15 cellular contexts compared by ENCODE assay signal in genomic region chr12:115037830-115038229, GRCh38.
"Had no signal": no experiment of that assay in that cellular context is flagged by ENCODE, and none has a peak within 500 bp of the region (broad histone marks: within the 10 kb centered on the region; RNA-seq: fewer than 3 reads in every experiment).

No MANE protein-coding gene starts in this region.

- H3K4me3 ChIP-seq: lung, tibial nerve had no signal

- H3K27ac ChIP-seq: tibial nerve had no signal

- DNase-seq: activated CD4-positive, alpha-beta T cell treated with anti-CD3 and anti-CD28 coated beads, Interleukin-2, amount 10 ng/mL, durations not matched to agents 24 days and 14 days; activated CD4-positive, CD25-positive, alpha-beta regulatory T cell; activated CD8-positive, alpha-beta memory T cell treated with anti-CD3 and anti-CD28 coated beads, Interleukin-2, amount 50 U/mL, for 4 hours; activated CD8-positive, alpha-beta T cell treated with anti-CD3 and anti-CD28 coated beads, Interleukin-2, amount 10 ng/mL, durations not matched to agents 7 days and 5 days; activated effector memory CD4-positive, alpha-beta T cell treated with anti-CD3 and anti-CD28 coated beads, Interleukin-2, amount 50 U/mL, for 16 hours; activated T-cell treated with anti-CD3 and anti-CD28 coated beads, Interleukin-2, amount 50 U/mL, for 48 hours; amniotic stem cell; effector CD8-positive, alpha-beta T cell; hippocampal formation; midbrain; stimulated activated CD4-positive, alpha-beta T cell treated with anti-CD3 and anti-CD28 coated beads, Interleukin-15, amount 100 ng/mL, for 24 hours; stimulated activated CD4-positive, alpha-beta T cell treated with anti-CD3 and anti-CD28 coated beads, Interleukin-4, amount 100 ng/mL, for 1 hour; stimulated activated naive B cell treated with anti-CD40 and anti-IgM and Interleukin-4, amounts not matched to agents 10 μg/mL and 1 μg/mL and 100 μg/mL, for 72 hours had no signal

- H3K36me3 ChIP-seq: tibial nerve had no signal

- H3K27me3 ChIP-seq: tibial nerve had no signal

- ATAC-seq: activated CD8-positive, alpha-beta T cell treated with anti-CD3 and anti-CD28 coated beads, Interleukin-2, amount 10 ng/mL, durations not matched to agents 7 days and 5 days; stimulated activated naive B cell treated with anti-CD40 and anti-IgM and Interleukin-4, amounts not matched to agents 10 μg/mL and 1 μg/mL and 100 μg/mL, for 72 hours had no signal

- H3K4me1 ChIP-seq: tibial nerve had no signal
